Comparison of ENCODE assay signal across 20 cellular contexts in genomic region chr4:48854982-48855381, GRCh38. TPM values are rescaled to one million over a fixed set of nuclear protein-coding genes. Genes with fewer than 3 reads are reported as not detected.
DNase-seq lines count a peak whose midpoint lies in the region; FAIRE-seq and TF ChIP-seq lines count a peak whose summit lies in the region.
"Had no signal": no experiment of that assay in that cellular context is flagged by ENCODE, and none has a peak within 500 bp of the region (broad histone marks: within the 10 kb centered on the region; RNA-seq: fewer than 3 reads in every experiment).

No MANE protein-coding gene starts in this region.

- peak; percentile 31 for FAIRE-seq in G401.6 (lab: Jason Lieb, UNC)
- FAIRE-seq: RCC 7860 had no signal

- TF ChIP-seq CTCF in AG10803 (conservative IDR thresholded peaks at IDR 0.05; ENCODE audit: low read length) (no peak), fibroblast of pulmonary artery (IDR thresholded peaks at IDR 0.05; ENCODE audit: low read length, missing control alignments) (no peak)

- H3K4me1 ChIP-seq in adipocyte (ENCODE audit: control insufficient read depth, insufficient read depth, low read length) (no peaks in the 10 kb centered on the region), SJCRH30 (no peaks in the 10 kb centered on the region)

- H3K9me3 ChIP-seq in adipocyte (ENCODE audit: control insufficient read depth, low read length) (no peaks in the 10 kb centered on the region), SJCRH30 (replicated peaks) (no peaks in the 10 kb centered on the region; the same call in 1 of the 2 replicates)
- H3K9me3 ChIP-seq: SK-N-SH had no signal

- H3K9ac ChIP-seq in adipocyte (ENCODE audit: low read length): no peak overlapping the region
- H3K9ac ChIP-seq: SK-N-SH had no signal

- H3K36me3 ChIP-seq in adipocyte (ENCODE audit: control insufficient read depth, insufficient read depth, low read length, severe bottlenecking) (peaks cover 59% of the 10 kb centered on the region), SJCRH30 (peaks cover 84% of the 10 kb centered on the region)

- DNase-seq in AG10803 (ENCODE audit: low read depth) (peak; percentile 6), adipocyte (ENCODE audit: low read depth) (peak; percentile 42), fibroblast of pulmonary artery (ENCODE audit: low read depth) (peak; percentile 16), HT-29 (ENCODE audit: low spot score) (no peak), SJCRH30 (no peak), MV-4-11 (lab: John Stamatoyannopoulos, UW) (no peak)
- DNase-seq: ACHN, AML-193, DMS79 treated with DMSO at 0.1 percent for 48 hours, H7, HFFc6, NCI-H1417 treated with DMSO at 0.1 percent for 48 hours, NCI-H187 treated with DMSO at 0.1 percent for 48 hours, NCI-H2227 treated with DMSO at 0.1 percent for 48 hours, NCI-H510A treated with DMSO at 0.1 percent for 48 hours, NCI-H774, SK-N-SH had no signal

- no peak overlapping the region for H3K27ac ChIP-seq in SJCRH30
- H3K27ac ChIP-seq: C4-2B had no signal

- H3K4me3 ChIP-seq in AG10803 (ENCODE audit: low read length) (no peak overlapping the region), adipocyte (ENCODE audit: low read length) (no peak overlapping the region), fibroblast of pulmonary artery (replicated peaks; ENCODE audit: low read depth, low read length) (no peak overlapping the region), SJCRH30 (no peak overlapping the region)

- H3K27me3 ChIP-seq in adipocyte (replicated peaks; ENCODE audit: control insufficient read depth, insufficient read depth, low read length) (no peaks in the 10 kb centered on the region), SJCRH30 (no peaks in the 10 kb centered on the region)

RNA-seq across cellular contexts. Expression of gene OCIAD1, which starts 24.1 kb away (rescaled TPM):
- 41.5 and 44.6 TPM in 2 replicates for total RNA-seq in HT-29 (2014; rRNA removed; shearing (Covaris generic))
- 168 and 181 TPM in 2 replicates for total RNA-seq in SJCRH30 (2014; rRNA removed; shearing (Covaris generic))

RNA-seq across cellular contexts. Expression of gene OCIAD2, which starts 51.6 kb away (rescaled TPM):
- 204 TPM in 2 replicates for total RNA-seq in HT-29 (2014; rRNA removed; shearing (Covaris generic))
- 61.2 and 68.7 TPM in 2 replicates for total RNA-seq in SJCRH30 (2014; rRNA removed; shearing (Covaris generic))

Comparison
In these comparisons a context has a peak if more than half of its experiments do, and no peak if none do; other contexts are left out.
1. DNase-seq: peak in AG10803 (single experiment), adipocyte (single experiment) and fibroblast of pulmonary artery (single experiment); none in HT-29 (single experiment), SJCRH30 (0 of 2) and MV-4-11 (single experiment).